6 cellular contexts compared by ENCODE assay signal in genomic region chrX:10479508-10479907, GRCh38.
"Had no signal": no experiment of that assay in that cellular context is flagged by ENCODE, and none has a peak within 500 bp of the region (broad histone marks: within the 10 kb centered on the region; RNA-seq: fewer than 3 reads in every experiment).

No MANE protein-coding gene starts in this region.

- FAIRE-seq: HepG2, HTR-8/SVneo, K562 had no signal

- DNase-seq: IMR-90, KBM-7 had no signal

- H3K4me3 ChIP-seq: K562 had no signal

- ATAC-seq: HepG2, K562 had no signal

- H3K27ac ChIP-seq: HL-60 had no signal
